ENCODE assay signal across 21 cellular contexts in the genomic region with DNA sequence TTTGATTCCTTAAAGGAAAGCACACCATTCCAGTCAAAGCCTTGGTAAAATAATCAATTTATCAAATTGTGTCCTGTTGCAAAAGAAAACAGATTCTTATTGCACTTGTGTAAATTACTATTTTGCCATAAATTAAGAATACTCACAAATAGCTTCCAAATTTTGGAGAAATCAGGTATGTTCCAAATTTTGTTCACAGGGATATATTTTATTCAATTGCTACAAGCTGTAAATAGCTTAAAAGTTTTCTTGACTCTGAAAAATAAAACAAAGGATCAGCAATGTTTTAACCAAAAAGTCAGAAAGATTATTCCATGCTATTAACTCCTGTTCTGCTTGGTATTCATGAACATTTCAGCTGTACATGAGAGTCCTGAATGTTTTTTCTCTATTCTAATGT. TPM values are rescaled to one million over a fixed set of nuclear protein-coding genes. Genes with fewer than 3 reads are reported as not detected.
DNase-seq lines count a peak whose midpoint lies in the region; ATAC-seq, FAIRE-seq and TF ChIP-seq lines count a peak whose summit lies in the region.
"Had no signal": no experiment of that assay in that cellular context is flagged by ENCODE, and none has a peak within 500 bp of the region (broad histone marks: within the 10 kb centered on the region; RNA-seq: fewer than 3 reads in every experiment).

No MANE protein-coding gene starts in this region.

- in situ Hi-C loops in K562 (cut with MboI) = no loop called here

- H3K4me1 ChIP-seq in HEK293 (ENCODE audit: control insufficient read depth, insufficient read depth, low read length) = peaks cover 11% of the 10 kb centered on the region; the same call in 1 of the 2 replicates
- H3K4me1 ChIP-seq in OCI-LY7 (ENCODE audit: insufficient read depth, low read length, poor library complexity, severe bottlenecking) = no peaks in the 10 kb centered on the region
- peaks cover 10 to 25% of the 10 kb centered on the region in 2 experiments for H3K4me1 ChIP-seq in K562 (replicated peaks in 1 of 2; ENCODE audit: control insufficient read depth in 2 of 2, insufficient read depth in 2 of 2, low read length in 2 of 2)
- H3K4me1 ChIP-seq in A673 (ENCODE audit: insufficient read depth, low read length, poor library complexity, severe bottlenecking) = peaks cover 13% of the 10 kb centered on the region

- ATAC-seq in K562 (no peak), GM21423 (IDR thresholded peaks at IDR 0.05; ENCODE audit: unreplicated experiment) (no peak)
- ATAC-seq: CD8-positive, alpha-beta T cell had no signal

- DNase-seq in OCI-LY7 (ENCODE audit: low spot score) (peak; percentile 53), K562 (ENCODE audit: extremely low read depth in 1 of 4, low spot score in 3 of 4) (no peak), GM19238 (ENCODE audit: insufficient read length, low spot score) (no peak), A673 (ENCODE audit: low spot score) (no peak)
- DNase-seq: 8988T; AML-193; Caco-2; Calu3; CD4-positive, alpha-beta T cell; CD8-positive, alpha-beta T cell; DMS79 treated with DMSO at 0.1 percent for 48 hours; GF-D8 had no signal

- no peak for TF ChIP-seq RAD21 in K562 (CRISPR knock-in tag; conservative IDR thresholded peaks at IDR 0.05 in 1 of 2, IDR thresholded peaks at IDR 0.05 in 1 of 2)

- no peak for FAIRE-seq in K562 (lab: Jason Lieb, UNC)
- FAIRE-seq: A204.1, D721Med, G401.6, GM12891 had no signal

- H3K79me2 ChIP-seq in OCI-LY7 (ENCODE audit: insufficient read depth, low read depth, low read length) (no peaks in the 10 kb centered on the region), K562 (ENCODE audit: control insufficient read depth, insufficient read depth, low read length) (no peaks in the 10 kb centered on the region)

- H3K36me3 ChIP-seq in HEK293 (ENCODE audit: control insufficient read depth in 2 of 2, insufficient read depth in 1 of 2, low read length in 2 of 2) = no peaks in the 10 kb centered on the region
- no peaks in the 10 kb centered on the region for H3K36me3 ChIP-seq in OCI-LY7 (ENCODE audit: insufficient read depth, low read length)
- H3K36me3 ChIP-seq in K562 (ENCODE audit: control insufficient read depth, insufficient read depth, low read length) = no peaks in the 10 kb centered on the region
- no peaks in the 10 kb centered on the region for H3K36me3 ChIP-seq in A673 (ENCODE audit: insufficient read depth, low read length, poor library complexity, severe bottlenecking)
- H3K36me3 ChIP-seq: BLaER1 treated with 17β-estradiol and CSF1 and Interleukin-3, amounts not matched to agents 10 nM and 100 nM had no signal

- intact Hi-C loops in OCI-LY7 (cut with micrococcal nuclease; ENCODE audit: unreplicated experiment) = no loop called here
- intact Hi-C loops in K562 (cut with micrococcal nuclease) = no loop called here
- intact Hi-C loops in A673 (cut with micrococcal nuclease; ENCODE audit: unreplicated experiment) = no loop called here

- H3K27ac ChIP-seq in HEK293 (ENCODE audit: extremely low read depth, low read depth, low read length) (no peak overlapping the region), OCI-LY7 (ENCODE audit: low read depth, low read length, poor library complexity, severe bottlenecking) (no peak overlapping the region), K562 (ENCODE audit: extremely low read depth, low read depth, low read length) (no peak overlapping the region), A673 (ENCODE audit: low read depth, low read length, poor library complexity, severe bottlenecking) (no peak overlapping the region)
- H3K27ac ChIP-seq: BLaER1 treated with 17β-estradiol and CSF1 and Interleukin-3, amounts not matched to agents 10 nM and 100 nM; C4-2B had no signal

- H3K27me3 ChIP-seq in K562 (ENCODE audit: control insufficient read depth in 2 of 2, insufficient read depth in 2 of 2, low read length in 2 of 2) (no peaks in the 10 kb centered on the region; a peak in 1 of 5 replicates), A673 (replicated peaks; ENCODE audit: insufficient read depth, low read depth, low read length, poor library complexity) (no peaks in the 10 kb centered on the region)
- H3K27me3 ChIP-seq: BLaER1 treated with 17β-estradiol and CSF1 and Interleukin-3, amounts not matched to agents 10 nM and 100 nM had no signal

- H4K20me1 ChIP-seq in OCI-LY7 (ENCODE audit: insufficient read depth, low read length) (no peaks in the 10 kb centered on the region), K562 (replicated peaks; ENCODE audit: control insufficient read depth, insufficient read depth, low read length) (no peaks in the 10 kb centered on the region)
- H4K20me1 ChIP-seq: BLaER1 treated with 17β-estradiol and CSF1 and Interleukin-3, amounts not matched to agents 10 nM and 100 nM had no signal

- POLR2A ChIA-PET in HEK293 (lab: Yijun Ruan, JAX) = no interaction called here
- POLR2A ChIA-PET in OCI-LY7 (lab: Charles Lee) = no interaction called here
- POLR2A ChIA-PET in K562 (lab: Yijun Ruan, JAX) = no interaction called here
- POLR2A ChIA-PET in A673 (lab: Charles Lee; ENCODE audit: low non-redundant PET) = no interaction called here

- no peak overlapping the region for H3K9ac ChIP-seq in K562 (ENCODE audit: insufficient read depth in 1 of 2, low read depth in 2 of 2, low read length in 2 of 2)
- H3K9ac ChIP-seq: BLaER1 treated with 17β-estradiol and CSF1 and Interleukin-3, amounts not matched to agents 10 nM and 100 nM had no signal

- BruUV-seq in OCI-LY7 (replicated peaks; lab: Mats Ljungman, UMichigan) (no TSS peak), K562 (replicated peaks; lab: Mats Ljungman, UMichigan) (no TSS peak), A673 (replicated peaks; lab: Mats Ljungman, UMichigan) (no TSS peak)

- H3K4me3 ChIP-seq in HEK293 (ENCODE audit: low read depth, low read length) = no peak overlapping the region
- H3K4me3 ChIP-seq in OCI-LY7 (ENCODE audit: low read depth, low read length, poor library complexity, severe bottlenecking) = no peak overlapping the region
- H3K4me3 ChIP-seq in K562 = no peak overlapping the region
- H3K4me3 ChIP-seq in A673 (ENCODE audit: low read depth, low read length, poor library complexity, severe bottlenecking) = no peak overlapping the region
- H3K4me3 ChIP-seq: BLaER1 treated with 17β-estradiol and CSF1 and Interleukin-3, amounts not matched to agents 10 nM and 100 nM had no signal

- CTCF ChIA-PET in HEK293 (lab: Yijun Ruan, JAX) = interaction anchor here (0.6 to 1.6 kb wide), 10 partner anchors 16 to 420 kb away, joined by 3 to 11 read pairs (median 3); no protein-coding TSS in a partner anchor
- CTCF ChIA-PET in OCI-LY7 (lab: Charles Lee; ENCODE audit: unreplicated experiment) = no interaction called here
- CTCF ChIA-PET in K562 (lab: Yijun Ruan, JAX; ENCODE audit: low intra/inter-chr PET ratio) = no interaction called here
- CTCF ChIA-PET in A673 (lab: Charles Lee) = interaction anchor here (1.0 to 1.3 kb wide), 2 partner anchors 20 to 132 kb away, joined by 7 to 8 read pairs; no protein-coding TSS in a partner anchor

- H3K9me3 ChIP-seq in HEK293 (ENCODE audit: control insufficient read depth, insufficient read depth, low read depth, low read length) (no peaks in the 10 kb centered on the region), OCI-LY7 (ENCODE audit: low read length) (peaks cover 15% of the 10 kb centered on the region; the same call in 1 of the 2 replicates), K562 (replicated peaks; ENCODE audit: control insufficient read depth, insufficient read depth, low read depth, low read length) (peaks cover 2% of the 10 kb centered on the region), A673 (ENCODE audit: low read depth, low read length, poor library complexity, severe bottlenecking) (peaks cover 10% of the 10 kb centered on the region)
- H3K9me3 ChIP-seq: Caco-2 had no signal

- H2AFZ ChIP-seq in OCI-LY7 (ENCODE audit: low read length) (no peak overlapping the region), K562 (ENCODE audit: low read depth, low read length) (no peak overlapping the region)

- TF ChIP-seq CTCF in HEK293 (tag by site-specific recombination; IDR thresholded peaks at IDR 0.05) (no peak), OCI-LY7 (conservative IDR thresholded peaks at IDR 0.05; ENCODE audit: low read length) (no peak), K562 (IDR thresholded peaks at IDR 0.05 in 2 of 3, conservative IDR thresholded peaks at IDR 0.05 in 1 of 3; ENCODE audit: insufficient read depth in 2 of 3, low read depth in 1 of 3, low read length in 3 of 3) (no peak), A673 (conservative IDR thresholded peaks at IDR 0.05; ENCODE audit: low read depth, low read length) (no peak)

- no peaks in the 10 kb centered on the region for H3K9me2 ChIP-seq in OCI-LY7 (ENCODE audit: insufficient read depth, low read length)

- H3K4me2 ChIP-seq in OCI-LY7 (ENCODE audit: low read length) (no peak overlapping the region), K562 (ENCODE audit: insufficient read depth, low read length) (no peak overlapping the region)
- H3K4me2 ChIP-seq: BLaER1 treated with 17β-estradiol and CSF1 and Interleukin-3, amounts not matched to agents 10 nM and 100 nM had no signal

- no peaks in the 10 kb centered on the region for H3K9me1 ChIP-seq in K562 (ENCODE audit: control insufficient read depth, insufficient read depth, low read length)

- no peak for TF ChIP-seq POLR2A in K562 (conservative IDR thresholded peaks at IDR 0.05)

- TF ChIP-seq EP300 in K562 (IDR thresholded peaks at IDR 0.05; ENCODE audit: low read length) = no peak

RNA-seq across cellular contexts. Expression of a gene that starts 47.4 kb away (rescaled TPM):
- total RNA-seq in OCI-LY7 (2014; rRNA removed; shearing (Covaris generic)) = not detected in 2 replicates
- not detected in 2 replicates for total RNA-seq in OCI-LY7 (2022)
- 0.11 and 0.12 TPM in 2 replicates for total RNA-seq in K562 (2011; cell fraction: chromatin; rRNA removed; ENCODE audit: low replicate concordance)
- total RNA-seq in K562 (2011; cell fraction: nucleolus; rRNA removed) = 0.13 and 0.17 TPM in 2 replicates
- total RNA-seq in K562 (2011; cell fraction: nucleoplasm; rRNA removed) = 0.15 TPM in 2 replicates
- total RNA-seq in K562 (2014; rRNA removed) = 0.23 and 0.33 TPM in 2 replicates
- 0.13 and 0.15 TPM in 2 replicates for total RNA-seq in K562 (2014; rRNA removed; fragmentation: Illumina TruSeq; extraction: Trizol)
- total RNA-seq in K562 (2015; rRNA removed; fragmentation: Illumina TruSeq; extraction: Trizol) = 1.3 TPM in 2 replicates
- total RNA-seq in K562 (2021) = 0.38 and 0.42 TPM in 2 replicates
- polyA plus RNA-seq in K562 (2011; rRNA removed) = 0.06 and 0.18 TPM in 2 replicates
- polyA plus RNA-seq in K562 (2011; cell fraction: cytosol; rRNA removed) = 0.01 and 0.13 TPM in 2 replicates
- polyA plus RNA-seq in K562 (2011; cell fraction: nucleus; rRNA removed) = 0.04 and 0.20 TPM in 2 replicates
- polyA plus RNA-seq in K562 (2012) = 0.43 and 0.76 TPM in 2 replicates
- 0.17 and 0.18 TPM in 2 replicates for polyA plus RNA-seq in K562 (2014; fragmentation: Illumina TruSeq; extraction: Trizol)
- under 1 TPM; 0.01 to 0.04 TPM for polyA plus RNA-seq in K562 (2014; fragmentation: Nextera tagmentation; extraction: Ambion mirVana)
- polyA plus RNA-seq in K562 (2014; rRNA removed) = 0.07 and 0.34 TPM in 2 replicates
- 0.04 and 0.51 TPM in 2 replicates for polyA minus RNA-seq in K562 (2011; rRNA and poly(A)+ RNA removed)
- 0.10 and 0.55 TPM in 2 replicates for polyA minus RNA-seq in K562 (2011; cell fraction: cytosol; rRNA and poly(A)+ RNA removed)
- polyA minus RNA-seq in K562 (2011; cell fraction: nucleus; rRNA and poly(A)+ RNA removed) = 0.13 and 0.78 TPM in 2 replicates
- total RNA-seq in A673 (2021) = 8.7 and 10.0 TPM in 2 replicates
- total RNA-seq: B cell; CD4-positive, alpha-beta T cell; CD8-positive, alpha-beta T cell had no signal

Comparison
In these comparisons a context has a peak if more than half of its experiments do, and no peak if none do; other contexts are left out.
1. CTCF ChIA-PET loops: an anchor here in HEK293 (0.6 to 1.6 kb wide) and A673 (1.0 to 1.3 kb wide); none called in OCI-LY7 and K562.